20 cellular contexts compared by ENCODE assay signal in genomic region chr11:120808616-120809050, GRCh38.
DNase-seq lines count a peak whose midpoint lies in the region; ATAC-seq and TF ChIP-seq lines count a peak whose summit lies in the region.
"Had no signal": no experiment of that assay in that cellular context is flagged by ENCODE, and none has a peak within 500 bp of the region (broad histone marks: within the 10 kb centered on the region; RNA-seq: fewer than 3 reads in every experiment).

No MANE protein-coding gene starts in this region.

- in situ Hi-C loops in Caki2 (cut with HindIII; ENCODE audit: low pct_unique_long_range_greater_than_20kb, low sequenced_read_pairs): no loop called here

- TF ChIP-seq CTCF in fibroblast of the aortic adventitia (IDR thresholded peaks at IDR 0.05; ENCODE audit: insufficient read depth, low read length): no peak

- peak; percentile 10 for DNase-seq in Caki2 (ENCODE audit: low read depth)
- DNase-seq in NCI-H226: peak; percentile 23
- DNase-seq in fibroblast of the aortic adventitia (ENCODE audit: low read depth): peak; percentile 14
- DNase-seq in sciatic nerve (ENCODE audit: low spot score): no peak
- DNase-seq in activated T-cell treated with anti-CD3 and anti-CD28 coated beads for 4 hours: no peak
- no peak for DNase-seq in activated CD4-positive, alpha-beta memory T cell treated with anti-CD3 and anti-CD28 coated beads for 36 hours
- no peak for DNase-seq in SIG-M5 treated with dmso at 0.1 percent for 504 hours (lab: John Stamatoyannopoulos, UW; ENCODE audit: unreplicated experiment)
- DNase-seq: ACHN, AML-193, COR-L47, GF-D8, KBM-7, NCI-H1417, NCI-H187, NCI-H2107, NCI-H345, NCI-H526, PC-9 had no signal

- no peaks in the 10 kb centered on the region for H3K36me3 Mint-ChIP-seq in activated CD4-positive, alpha-beta memory T cell treated with anti-CD3 and anti-CD28 coated beads for 36 hours

- H3K4me1 Mint-ChIP-seq in activated CD4-positive, alpha-beta memory T cell treated with anti-CD3 and anti-CD28 coated beads for 36 hours (ENCODE audit: low read depth): no peaks in the 10 kb centered on the region

- peak; percentile 36 for ATAC-seq in sciatic nerve
- ATAC-seq: GM23338 had no signal

- peaks cover 5% of the 10 kb centered on the region for H3K27me3 Mint-ChIP-seq in activated CD4-positive, alpha-beta memory T cell treated with anti-CD3 and anti-CD28 coated beads for 36 hours

- H3K9me3 Mint-ChIP-seq in activated CD4-positive, alpha-beta memory T cell treated with anti-CD3 and anti-CD28 coated beads for 36 hours: no peaks in the 10 kb centered on the region
- H3K9me3 Mint-ChIP-seq: GM23338 had no signal

- no peak overlapping the region for H3K4me3 ChIP-seq in fibroblast of the aortic adventitia (ENCODE audit: low read depth, low read length)
- H3K4me3 ChIP-seq: GM23338, PC-9, SJSA1 had no signal

- no peak overlapping the region for H3K4me3 Mint-ChIP-seq in activated CD4-positive, alpha-beta memory T cell treated with anti-CD3 and anti-CD28 coated beads for 36 hours
- H3K4me3 Mint-ChIP-seq: GM23338 had no signal

- H3K27ac Mint-ChIP-seq in activated CD4-positive, alpha-beta memory T cell treated with anti-CD3 and anti-CD28 coated beads for 36 hours: no peak overlapping the region
- H3K27ac Mint-ChIP-seq: GM23338 had no signal

- CTCF ChIA-PET in activated CD4-positive, alpha-beta memory T cell treated with anti-CD3 and anti-CD28 coated beads for 36 hours (lab: Charles Lee): no interaction called here

- POLR2A ChIA-PET in activated CD4-positive, alpha-beta memory T cell treated with anti-CD3 and anti-CD28 coated beads for 36 hours (lab: Charles Lee): no interaction called here

- intact Hi-C loops in sciatic nerve (cut with DNase I): loop anchor here (5.0 kb wide), 1 partner anchor 296 kb away; the partner anchor contains the start of gene GRIK4
- intact Hi-C loops in activated CD4-positive, alpha-beta memory T cell treated with anti-CD3 and anti-CD28 coated beads for 36 hours (cut with micrococcal nuclease): no loop called here

Comparison
In these comparisons a context has a peak if more than half of its experiments do, and no peak if none do; other contexts are left out.
1. DNase-seq: peak in Caki2 (single experiment), NCI-H226 (single experiment) and fibroblast of the aortic adventitia (single experiment); none in sciatic nerve (single experiment), activated T-cell treated with anti-CD3 and anti-CD28 coated beads for 4 hours (single experiment), activated CD4-positive, alpha-beta memory T cell treated with anti-CD3 and anti-CD28 coated beads for 36 hours (single experiment) and SIG-M5 treated with dmso at 0.1 percent for 504 hours (single experiment).